ENCODE assay signal across 9 cellular contexts in genomic region chr4:163048447-163048846, GRCh38.
DNase-seq lines count a peak whose midpoint lies in the region; ATAC-seq and TF ChIP-seq lines count a peak whose summit lies in the region.
"Had no signal": no experiment of that assay in that cellular context is flagged by ENCODE, and none has a peak within 500 bp of the region (broad histone marks: within the 10 kb centered on the region; RNA-seq: fewer than 3 reads in every experiment).

No MANE protein-coding gene starts in this region.

- H3K4me3 ChIP-seq in OCI-LY1 (ENCODE audit: low read depth, low read length, poor library complexity, severe bottlenecking) = no peak overlapping the region
- H3K4me3 ChIP-seq in spleen = no peak overlapping the region

- H3K9ac ChIP-seq in OCI-LY1 (ENCODE audit: low read length) = no peak overlapping the region
- H3K9ac ChIP-seq: parathyroid adenoma had no signal

- DNase-seq in COLO829 (ENCODE audit: low spot score) (peak; percentile 48), endothelial cell (ENCODE audit: low spot score) (peak; percentile 20), spleen (no peak), NCI-H2107 treated with DMSO at 0.1 percent for 48 hours (lab: John Stamatoyannopoulos, UW; ENCODE audit: unreplicated experiment) (no peak)

- H3K9me3 ChIP-seq in OCI-LY1 (ENCODE audit: low read length) = no peaks in the 10 kb centered on the region
- H3K9me3 ChIP-seq in spleen = no peaks in the 10 kb centered on the region

- peaks cover 3% of the 10 kb centered on the region for H3K4me1 Mint-ChIP-seq in endothelial cell (ENCODE audit: unreplicated experiment)

- H3K36me3 ChIP-seq in OCI-LY1 (ENCODE audit: insufficient read depth, low read length) = no peaks in the 10 kb centered on the region
- H3K36me3 ChIP-seq in spleen = no peaks in the 10 kb centered on the region

- H3K27ac Mint-ChIP-seq in endothelial cell (ENCODE audit: unreplicated experiment) = no peak overlapping the region

- H3K27me3 Mint-ChIP-seq in endothelial cell (ENCODE audit: unreplicated experiment) = no peaks in the 10 kb centered on the region

- intact Hi-C loops in spleen (cut with DNase I; ENCODE audit: low total_unique reads) = loop anchor here (10.0 kb wide), 1 partner anchor 286 kb away; the partner anchor contains the start of gene NPY1R

- TF ChIP-seq CTCF in OCI-LY1 (IDR thresholded peaks at IDR 0.05; ENCODE audit: low read length) = peak; percentile 59
- TF ChIP-seq CTCF in endothelial cell (IDR thresholded peaks at IDR 0.05; ENCODE audit: unreplicated experiment) = peak; percentile 78
- peak in 7 of 11 experiments; percentile 30 to 55 (median 45) for TF ChIP-seq CTCF in spleen (IDR thresholded peaks at IDR 0.05 in 8 of 11, conservative IDR thresholded peaks at IDR 0.05 in 3 of 11)

- H3K27ac ChIP-seq in OCI-LY1 (ENCODE audit: low read depth, low read length, poor library complexity, severe bottlenecking) (no peak overlapping the region), spleen (no peak overlapping the region)
- H3K27ac ChIP-seq: parathyroid adenoma had no signal

- TF ChIP-seq POLR2A in spleen (IDR thresholded peaks at IDR 0.05) = no peak

- no peaks in the 10 kb centered on the region for H4K20me1 ChIP-seq in OCI-LY1 (ENCODE audit: insufficient read depth, low read length)

- H3F3A ChIP-seq in OCI-LY1 (ENCODE audit: insufficient read depth, low read length) = no peaks in the 10 kb centered on the region

- no peaks in the 10 kb centered on the region for H3K9me3 Mint-ChIP-seq in endothelial cell (ENCODE audit: unreplicated experiment)

- no peak overlapping the region for H3K4me2 ChIP-seq in OCI-LY1 (ENCODE audit: low read length)

- 63 to 73% (median 65%) methylated on average over 3 of the region's 3 CpGs for WGBS in spleen, 5 donors

- H3K9me2 ChIP-seq in OCI-LY1 (ENCODE audit: low read depth, low read length) = no peaks in the 10 kb centered on the region

- H3K79me2 ChIP-seq in OCI-LY1 (ENCODE audit: insufficient read depth, low read length) = no peaks in the 10 kb centered on the region
- H3K79me2 ChIP-seq: parathyroid adenoma had no signal

- ATAC-seq in GM18858 (IDR thresholded peaks at IDR 0.05; ENCODE audit: unreplicated experiment) = peak; percentile 90
- ATAC-seq in HG02973 (IDR thresholded peaks at IDR 0.05; ENCODE audit: unreplicated experiment) = peak; percentile 77
- ATAC-seq in GM21528 (IDR thresholded peaks at IDR 0.05; ENCODE audit: low FRiP score, unreplicated experiment) = no peak

- H2AFZ ChIP-seq in OCI-LY1 (ENCODE audit: low read length) = no peak overlapping the region
- H2AFZ ChIP-seq: parathyroid adenoma had no signal

- H3K27me3 ChIP-seq in OCI-LY1 (ENCODE audit: insufficient read depth, low read length) (no peaks in the 10 kb centered on the region), spleen (replicated peaks in 1 of 7) (no peaks in the 10 kb centered on the region)

- no peaks in the 10 kb centered on the region for H3K36me3 Mint-ChIP-seq in endothelial cell (ENCODE audit: low read depth, unreplicated experiment)

- H3K4me3 Mint-ChIP-seq in endothelial cell (ENCODE audit: unreplicated experiment) = no peak overlapping the region

- H3K4me1 ChIP-seq in OCI-LY1 (ENCODE audit: insufficient read depth, low read length, severe bottlenecking) (no peaks in the 10 kb centered on the region), spleen (no peaks in the 10 kb centered on the region)
- H3K4me1 ChIP-seq: parathyroid adenoma had no signal

Comparison
In these comparisons a context has a peak if more than half of its experiments do, and no peak if none do; other contexts are left out.
1. DNase-seq: peak in COLO829 (single experiment) and endothelial cell (single experiment); none in spleen (single experiment) and NCI-H2107 treated with DMSO at 0.1 percent for 48 hours (single experiment).
2. Peak in every context shown above with its lines, with median percentiles within 50 percentile points of each other: CTCF ChIP-seq.